Comparison of ENCODE assay signal across 8 cellular contexts in the genomic region with DNA sequence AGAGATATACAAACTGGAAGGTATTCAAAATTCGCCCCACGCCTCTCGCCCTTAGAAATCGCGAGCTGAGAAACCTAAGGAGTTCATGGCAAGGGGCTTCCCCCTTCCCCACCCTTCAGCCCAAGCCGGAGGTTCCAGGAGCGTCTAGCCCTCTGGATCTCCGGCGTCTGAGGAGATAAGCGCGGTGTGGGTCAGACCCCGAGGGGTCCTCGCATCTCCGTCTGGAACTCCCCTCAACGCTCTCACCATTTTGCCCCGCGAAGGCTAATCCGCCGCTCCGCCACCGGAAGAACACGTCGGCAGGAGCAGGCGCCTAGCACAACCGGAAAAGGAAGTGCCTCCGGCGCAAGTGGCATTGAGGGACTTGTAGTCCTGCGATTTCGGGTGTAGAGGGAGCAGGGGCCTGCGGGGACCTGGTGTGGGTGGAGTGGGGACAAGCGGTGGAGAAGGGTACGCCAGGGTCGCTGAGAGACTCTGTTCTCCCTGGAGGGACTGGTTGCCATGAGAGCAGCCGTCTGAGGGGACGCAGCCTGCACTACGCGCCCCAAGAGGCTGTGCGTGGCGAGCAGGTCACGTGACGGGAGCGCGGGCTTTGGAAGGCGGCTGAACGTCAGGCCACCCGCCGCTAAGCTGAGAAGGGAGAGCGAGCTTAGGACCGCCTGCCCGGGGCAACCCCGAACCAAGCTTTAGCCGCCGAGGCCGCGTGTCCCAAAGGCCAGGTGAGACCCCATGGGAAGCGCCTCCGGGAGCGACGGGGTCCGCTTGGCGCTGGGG. TPM values are rescaled to one million over a fixed set of nuclear protein-coding genes. Genes with fewer than 3 reads are reported as not detected.
A peak's percentile ranks its signal among the peaks of the same experiment; 100 is the strongest.
DNase-seq lines count a peak whose midpoint lies in the region; ATAC-seq and TF ChIP-seq lines count a peak whose summit lies in the region.

A gene with protein sequence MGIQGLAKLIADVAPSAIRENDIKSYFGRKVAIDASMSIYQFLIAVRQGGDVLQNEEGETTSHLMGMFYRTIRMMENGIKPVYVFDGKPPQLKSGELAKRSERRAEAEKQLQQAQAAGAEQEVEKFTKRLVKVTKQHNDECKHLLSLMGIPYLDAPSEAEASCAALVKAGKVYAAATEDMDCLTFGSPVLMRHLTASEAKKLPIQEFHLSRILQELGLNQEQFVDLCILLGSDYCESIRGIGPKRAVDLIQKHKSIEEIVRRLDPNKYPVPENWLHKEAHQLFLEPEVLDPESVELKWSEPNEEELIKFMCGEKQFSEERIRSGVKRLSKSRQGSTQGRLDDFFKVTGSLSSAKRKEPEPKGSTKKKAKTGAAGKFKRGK (plus strand): TSS at position 602 of the 774 bp plus-strand sequence. CDS start 2,451 bp downstream, outside the sequence.
A gene (minus strand): TSS at position 290 of the 774 bp plus-strand sequence. CDS start 41 bp downstream, at position 249.

- H3K4me3 ChIP-seq in IMR-90 (ENCODE audit: insufficient read depth, low read depth, low read length) (peak within 1 kb of the TSS; percentile 74), mucosa of rectum (ENCODE audit: low read length in 2 of 2) (peak within 1 kb of the TSS; percentile 88 to 97)

- peak within 1 kb of the TSS; percentile 99 for H2AK9ac ChIP-seq in IMR-90 (replicated peaks; ENCODE audit: low read depth, low read length, poor library complexity)

- peak within 1 kb of the TSS; percentile 90 to 100 for H4K8ac ChIP-seq in IMR-90 (ENCODE audit: low read depth in 2 of 2, low read length in 2 of 2)

- peak within 1 kb of the TSS; percentile 100 for H3K56ac ChIP-seq in IMR-90 (ENCODE audit: extremely low read depth, insufficient read depth, low read length)

- no peaks in the 10 kb centered on the region for H3K9me1 ChIP-seq in IMR-90 (ENCODE audit: insufficient read depth, low read length)

- intact Hi-C loops in IMR-90 (cut with micrococcal nuclease): no loop called here

- no peak for TF ChIP-seq RAD21 in IMR-90 (IDR thresholded peaks at IDR 0.05; ENCODE audit: low read length)

- ATAC-seq in GM21528 (IDR thresholded peaks at IDR 0.05; ENCODE audit: low FRiP score, unreplicated experiment): peak; percentile 80
- peak; percentile 87 for ATAC-seq in IMR-90 (ENCODE audit: low read depth)

- H3K4me1 ChIP-seq in IMR-90 (ENCODE audit: control insufficient read depth, insufficient read depth, low read length) (peaks cover 3% of the 10 kb centered on the region), mucosa of rectum (ENCODE audit: control insufficient read depth in 2 of 2, insufficient read depth in 2 of 2, low read length in 2 of 2) (peaks cover 13 to 15% of the 10 kb centered on the region in 2 donors)

- DNase-seq in DMS 273 (lab: John Stamatoyannopoulos, UW; ENCODE audit: unreplicated experiment) (peak; percentile 93), IMR-90 (peak; percentile 94), OCI-M2 (lab: John Stamatoyannopoulos, UW; ENCODE audit: unreplicated experiment) (peak; percentile 85), activated T-cell treated with anti-CD3 and anti-CD28 coated beads for 4 hours (peak; percentile 74), epithelial cell of prostate (ENCODE audit: low read depth, low spot score) (peak; percentile 83)
- DNase-seq in stimulated activated CD8-positive, alpha-beta memory T cell treated with anti-CD3 and anti-CD28 coated beads, Interleukin-4, amount 100 ng/mL, for 4 hours (ENCODE audit: low read depth in 2 of 2, low spot score in 1 of 2): peak; percentile 74

- CTCF ChIA-PET in IMR-90 (lab: Yijun Ruan, JAX): no interaction called here

- H4K91ac ChIP-seq in IMR-90 (ENCODE audit: insufficient read depth, low read depth, low read length): peak within 1 kb of the TSS; percentile 100

- dilution Hi-C loops in IMR-90 (cut with HindIII; ENCODE audit: low sequenced_read_pairs, unreplicated experiment): no loop called here

- H3K4me2 ChIP-seq in IMR-90 (ENCODE audit: low read depth, low read length): peak within 1 kb of the TSS; percentile 98

- H2AFZ ChIP-seq in IMR-90 (replicated peaks; ENCODE audit: low read length, poor library complexity): peak within 1 kb of the TSS; percentile 100

- H4K20me1 ChIP-seq in IMR-90 (ENCODE audit: insufficient read depth, low read length): peaks cover 2% of the 10 kb centered on the region

- peak within 1 kb of the TSS; percentile 87 for H2AK5ac ChIP-seq in IMR-90 (ENCODE audit: low read depth, low read length)

- BruUV-seq in IMR-90 (replicated peaks; lab: Mats Ljungman, UMichigan): no TSS peak

- H3K23ac ChIP-seq in IMR-90 (ENCODE audit: low read depth, low read length): peak within 1 kb of the TSS; percentile 100

- TF ChIP-seq CTCF in IMR-90 (conservative IDR thresholded peaks at IDR 0.05; ENCODE audit: low read depth, low read length): 0 out of 2 replicates have a peak, but pooled peaks have one; percentile 2

- H3K9ac ChIP-seq in IMR-90 (ENCODE audit: low read depth, low read length) (peak within 1 kb of the TSS; percentile 99), mucosa of rectum (ENCODE audit: low read depth in 1 of 2, low read length in 2 of 2) (peak within 1 kb of the TSS; percentile 92 to 94)

- H2BK120ac ChIP-seq in IMR-90 (ENCODE audit: low read depth, low read length): peak within 1 kb of the TSS; percentile 100

- in situ Hi-C loops in IMR-90 (cut with MboI; ENCODE audit: low sequenced_read_pairs): loop anchor here (10.0 kb wide), 1 partner anchor 312 kb away; no protein-coding TSS in a partner anchor

- peak within 1 kb of the TSS; percentile 99; the same call in 2 of the 3 replicates for H2BK15ac ChIP-seq in IMR-90 (ENCODE audit: low read depth, low read length)

- H3K79me1 ChIP-seq in IMR-90 (ENCODE audit: low read depth in 1 of 2, low read length in 2 of 2): peaks cover 29 to 63% of the 10 kb centered on the region in 2 experiments

- peaks cover 36% of the 10 kb centered on the region for H3K36me3 ChIP-seq in IMR-90 (ENCODE audit: control insufficient read depth, insufficient read depth, low read length)
- peaks cover 22 to 35% of the 10 kb centered on the region in 2 donors for H3K36me3 ChIP-seq in mucosa of rectum (ENCODE audit: control insufficient read depth in 2 of 2, insufficient read depth in 2 of 2, low read length in 2 of 2)

- H3K18ac ChIP-seq in IMR-90 (ENCODE audit: low read depth, low read length): peak within 1 kb of the TSS; percentile 100

- H3K14ac ChIP-seq in IMR-90 (replicated peaks; ENCODE audit: low read depth, low read length): peak within 1 kb of the TSS; percentile 100

- peak; percentile 95 for TF ChIP-seq POLR2A in IMR-90 (IDR thresholded peaks at IDR 0.05; ENCODE audit: low read depth, low read length)

- peak within 1 kb of the TSS; percentile 100 for H2BK20ac ChIP-seq in IMR-90 (ENCODE audit: low read depth, low read length)

- no peaks in the 10 kb centered on the region for H3K9me3 ChIP-seq in IMR-90 (ENCODE audit: control insufficient read depth, insufficient read depth, low read length)
- H3K9me3 ChIP-seq in mucosa of rectum (ENCODE audit: control insufficient read depth in 2 of 2, low read length in 2 of 2): no peaks in the 10 kb centered on the region

- 2% methylated on average over 24 of the region's 61 CpGs; no CpG with 5 or more reads in 1 of the 2 experiments for WGBS in IMR-90 (ENCODE audit: extremely low coverage in 2 of 2, insufficient read length in 1 of 2), 2 experiments

- peak within 1 kb of the TSS; percentile 100 for H3K4ac ChIP-seq in IMR-90 (ENCODE audit: low read depth, low read length)

- H4K5ac ChIP-seq in IMR-90 (ENCODE audit: low read depth, low read length): peak within 1 kb of the TSS; percentile 100

- H3K27ac ChIP-seq in IMR-90 (ENCODE audit: insufficient read depth, low read length) (peak within 1 kb of the TSS; percentile 98), epithelial cell of prostate (peak within 1 kb of the TSS; percentile 89), mucosa of rectum (ENCODE audit: low read depth in 2 of 2, low read length in 2 of 2) (peak within 1 kb of the TSS; percentile 88 to 96)

- H2BK5ac ChIP-seq in IMR-90 (ENCODE audit: low read depth, low read length, poor library complexity, severe bottlenecking): peak within 1 kb of the TSS; percentile 100

- H3K27me3 ChIP-seq in IMR-90 (ENCODE audit: control insufficient read depth, insufficient read depth, low read length) (no peaks in the 10 kb centered on the region), mucosa of rectum (ENCODE audit: control insufficient read depth in 2 of 2, insufficient read depth in 2 of 2, low read length in 2 of 2) (no peaks in the 10 kb centered on the region)

- POLR2A ChIA-PET in IMR-90 (lab: Charles Lee; ENCODE audit: unreplicated experiment): interaction anchor here (0.5 to 1.1 kb wide), 3 partner anchors 13 to 29 kb away, joined by 3 read pairs; no protein-coding TSS in a partner anchor

TF ChIP-seq in IMR-90, 13 proteins besides CTCF, POLR2A, EP300 and RAD21 (continues in another document):
- TF ChIP-seq SMC3 (IDR thresholded peaks at IDR 0.05; ENCODE audit: low read depth, low read length) (no peak), CEBPB (IDR thresholded peaks at IDR 0.05; ENCODE audit: low read depth, low read length) (no peak), FOS (IDR thresholded peaks at IDR 0.05; ENCODE audit: low read depth, low read length) (peak; percentile 35; the same call in 1 of the 2 replicates), MAFK (IDR thresholded peaks at IDR 0.05; ENCODE audit: low read depth, low read length) (no peak), MAZ (IDR thresholded peaks at IDR 0.05; ENCODE audit: borderline replicate concordance, low read depth, low read length) (0 out of 2 replicates have a peak, but pooled peaks have one; percentile 26), RFX5 (IDR thresholded peaks at IDR 0.05; ENCODE audit: low read depth, low read length) (0 out of 2 replicates have a peak, but pooled peaks have one; percentile 24), CHD1 (IDR thresholded peaks at IDR 0.05; ENCODE audit: low read depth, low read length) (peak; percentile 30; the same call in 1 of the 2 replicates)
- TF ChIP-seq, protein P1, sequence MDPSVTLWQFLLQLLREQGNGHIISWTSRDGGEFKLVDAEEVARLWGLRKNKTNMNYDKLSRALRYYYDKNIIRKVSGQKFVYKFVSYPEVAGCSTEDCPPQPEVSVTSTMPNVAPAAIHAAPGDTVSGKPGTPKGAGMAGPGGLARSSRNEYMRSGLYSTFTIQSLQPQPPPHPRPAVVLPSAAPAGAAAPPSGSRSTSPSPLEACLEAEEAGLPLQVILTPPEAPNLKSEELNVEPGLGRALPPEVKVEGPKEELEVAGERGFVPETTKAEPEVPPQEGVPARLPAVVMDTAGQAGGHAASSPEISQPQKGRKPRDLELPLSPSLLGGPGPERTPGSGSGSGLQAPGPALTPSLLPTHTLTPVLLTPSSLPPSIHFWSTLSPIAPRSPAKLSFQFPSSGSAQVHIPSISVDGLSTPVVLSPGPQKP (IDR thresholded peaks at IDR 0.05; ENCODE audit: borderline replicate concordance, low read depth, low read length): no peak

RNA-seq across cellular contexts. Expression of the first gene that starts in this region (rescaled TPM):
- total RNA-seq in IMR-90 (2012; rRNA removed): 41.9 and 43.9 TPM in 2 replicates
- 21.3 and 23.0 TPM in 2 replicates for polyA plus RNA-seq in IMR-90 (2012; rRNA removed)
- polyA plus RNA-seq in IMR-90 (2012; cell fraction: cytosol; rRNA removed): 15.5 and 18.0 TPM in 2 replicates
- 6.4 and 7.0 TPM in 2 replicates for polyA plus RNA-seq in IMR-90 (2012; cell fraction: nucleus; rRNA removed; ENCODE audit: low replicate concordance)

RNA-seq across cellular contexts. Expression of the second gene that starts in this region (rescaled TPM):
- total RNA-seq in IMR-90 (2012; rRNA removed): 70.0 and 107 TPM in 2 replicates
- polyA plus RNA-seq in IMR-90 (2012; rRNA removed): 280 and 290 TPM in 2 replicates
- polyA plus RNA-seq in IMR-90 (2012; cell fraction: cytosol; rRNA removed): 196 and 200 TPM in 2 replicates
- 40.4 and 104 TPM in 2 replicates for polyA plus RNA-seq in IMR-90 (2012; cell fraction: nucleus; rRNA removed; ENCODE audit: low replicate concordance)

Comparison
In these comparisons a context has a peak if more than half of its experiments do, and no peak if none do; other contexts are left out.
1. Peak in every context shown above with its lines: DNase-seq, ATAC-seq, H3K4me3 ChIP-seq and H3K27ac ChIP-seq.